27 cellular contexts compared by ENCODE assay signal in genomic region chr19:38889803-38890202, GRCh38. TPM values are rescaled to one million over a fixed set of nuclear protein-coding genes. Genes with fewer than 3 reads are reported as not detected.
"Had no signal": no experiment of that assay in that cellular context is flagged by ENCODE, and none has a peak within 500 bp of the region (broad histone marks: within the 10 kb centered on the region; RNA-seq: fewer than 3 reads in every experiment).

No MANE protein-coding gene starts in this region.

- H3K9me3 ChIP-seq: gastroesophageal sphincter, heart left ventricle, lower lobe of right lung, sigmoid colon, spleen, thoracic aorta, tibial nerve, upper lobe of left lung had no signal

- H3K4me3 Mint-ChIP-seq: central memory CD8-positive, alpha-beta T cell; naive thymus-derived CD8-positive, alpha-beta T cell; stimulated activated memory B cell treated with anti-CD40 and anti-IgM and Interleukin-4, amounts not matched to agents 10 μg/mL and 1 μg/mL and 100 μg/mL, for 72 hours had no signal

- H3K9me3 Mint-ChIP-seq: central memory CD8-positive, alpha-beta T cell; naive thymus-derived CD8-positive, alpha-beta T cell; stimulated activated memory B cell treated with anti-CD40 and anti-IgM and Interleukin-4, amounts not matched to agents 10 μg/mL and 1 μg/mL and 100 μg/mL, for 72 hours had no signal

- H3K27ac Mint-ChIP-seq: naive thymus-derived CD8-positive, alpha-beta T cell; progenitor cell of endocrine pancreas; stimulated activated memory B cell treated with anti-CD40 and anti-IgM and Interleukin-4, amounts not matched to agents 10 μg/mL and 1 μg/mL and 100 μg/mL, for 72 hours had no signal

- H3K27me3 ChIP-seq: gastroesophageal sphincter, heart left ventricle, sigmoid colon, spleen, tibial nerve, upper lobe of left lung had no signal

- H2AFZ ChIP-seq: parathyroid adenoma had no signal

- H3K79me2 ChIP-seq: parathyroid adenoma had no signal

- ATAC-seq: gastroesophageal sphincter; heart left ventricle; left colon; left ventricle myocardium superior; lower lobe of right lung; naive thymus-derived CD8-positive, alpha-beta T cell; right cardiac atrium; stimulated activated memory B cell treated with anti-CD40 and anti-IgM and Interleukin-4, amounts not matched to agents 10 μg/mL and 1 μg/mL and 100 μg/mL, for 72 hours; stimulated activated naive CD8-positive, alpha-beta T cell treated with anti-CD3 and anti-CD28 coated beads, Interleukin-15, Interleukin-2, amounts not matched to agents 100 U/mL and 50 U/mL, for 24 hours had no signal

- H3K4me3 ChIP-seq: coronary artery, gastroesophageal sphincter, heart left ventricle, lower lobe of right lung, sigmoid colon, skin epidermis, spleen, thoracic aorta, tibial nerve, upper lobe of left lung had no signal

- H3K27ac ChIP-seq: coronary artery, gastroesophageal sphincter, lower lobe of right lung, parathyroid adenoma, sigmoid colon, skin epidermis, spleen, thoracic aorta, tibial nerve, upper lobe of left lung had no signal

- DNase-seq: dermis blood vessel endothelial cell; effector memory CD4-positive, alpha-beta T cell; foreskin fibroblast; heart left ventricle; hippocampal formation; kidney glomerular epithelial cell; left colon; left ventricle myocardium superior; lower lobe of right lung; naive thymus-derived CD8-positive, alpha-beta T cell; occipital lobe; sigmoid colon; spleen; stimulated activated CD4-positive, alpha-beta T cell treated with anti-CD3 and anti-CD28 coated beads, Interleukin-4, amount 100 ng/mL, for 4 hours; stimulated activated naive CD8-positive, alpha-beta T cell treated with anti-CD3 and anti-CD28 coated beads, Interleukin-15, Interleukin-2, amounts not matched to agents 100 U/mL and 50 U/mL, for 24 hours; upper lobe of left lung had no signal

- H3K27me3 Mint-ChIP-seq: central memory CD8-positive, alpha-beta T cell; naive thymus-derived CD8-positive, alpha-beta T cell; progenitor cell of endocrine pancreas; stimulated activated memory B cell treated with anti-CD40 and anti-IgM and Interleukin-4, amounts not matched to agents 10 μg/mL and 1 μg/mL and 100 μg/mL, for 72 hours had no signal

RNA-seq across cellular contexts. Expression of gene CCER2, which starts 22.2 kb away (rescaled TPM):
- total RNA-seq: dermis blood vessel endothelial cell, left ventricle myocardium superior, lower lobe of right lung, mesenteric fat pad, thoracic aorta, tibial nerve had no signal
